15 cellular contexts compared by ENCODE assay signal in the genomic region with DNA sequence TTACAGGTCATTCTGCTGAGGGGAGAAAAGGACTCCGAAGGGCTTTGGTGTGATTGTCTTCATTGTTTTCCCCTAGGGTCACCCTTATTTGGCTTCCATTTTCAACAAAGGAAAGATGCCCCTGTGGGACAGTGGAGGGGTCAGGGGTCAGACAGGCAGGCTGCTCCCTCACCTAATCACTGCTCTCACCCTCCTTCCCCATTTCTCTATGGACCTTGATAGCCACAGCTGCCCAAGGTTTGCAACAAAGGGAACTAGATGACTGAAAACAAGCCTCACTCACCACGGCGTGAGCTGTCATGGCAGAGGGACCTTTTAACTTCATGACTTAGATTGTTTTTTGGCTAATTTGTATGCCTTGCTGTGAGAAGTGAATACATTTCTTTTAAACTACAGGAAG. TPM values are rescaled to one million over a fixed set of nuclear protein-coding genes. Genes with fewer than 3 reads are reported as not detected.
DNase-seq lines count a peak whose midpoint lies in the region; ATAC-seq and TF ChIP-seq lines count a peak whose summit lies in the region.
"Had no signal": no experiment of that assay in that cellular context is flagged by ENCODE, and none has a peak within 500 bp of the region (broad histone marks: within the 10 kb centered on the region; RNA-seq: fewer than 3 reads in every experiment).

No MANE protein-coding gene starts in this region.

- peak overlapping the region; percentile 27 for H3K4me3 Mint-ChIP-seq in activated naive CD8-positive, alpha-beta T cell
- no peak overlapping the region for H3K4me3 Mint-ChIP-seq in activated T-helper 2 cell treated with anti-CD3 and anti-CD28 coated beads, Interferon-gamma antibody, Interleukin-2, Interleukin-4, amounts not matched to agents 10 μg/mL and 5 μg/mL and 100 μg/mL, durations not matched to agents 14 hours and 24 hours and 36 hours (ENCODE audit: low read depth)

- peaks cover 16% of the 10 kb centered on the region for H3K4me1 Mint-ChIP-seq in activated naive CD8-positive, alpha-beta T cell (ENCODE audit: low read depth)
- H3K4me1 Mint-ChIP-seq in activated T-helper 2 cell treated with anti-CD3 and anti-CD28 coated beads, Interferon-gamma antibody, Interleukin-2, Interleukin-4, amounts not matched to agents 10 μg/mL and 5 μg/mL and 100 μg/mL, durations not matched to agents 14 hours and 24 hours and 36 hours (ENCODE audit: low read depth) = peaks cover 16% of the 10 kb centered on the region

- ATAC-seq in GM19025 (IDR thresholded peaks at IDR 0.05; ENCODE audit: low read depth, unreplicated experiment) (peak; percentile 24), HG02884 (IDR thresholded peaks at IDR 0.05; ENCODE audit: unreplicated experiment) (peak; percentile 35)
- ATAC-seq: left lung had no signal

- peak overlapping the region; percentile 41 for H3K27ac Mint-ChIP-seq in activated naive CD8-positive, alpha-beta T cell
- no peak overlapping the region for H3K27ac Mint-ChIP-seq in activated T-helper 2 cell treated with anti-CD3 and anti-CD28 coated beads, Interferon-gamma antibody, Interleukin-2, Interleukin-4, amounts not matched to agents 10 μg/mL and 5 μg/mL and 100 μg/mL, durations not matched to agents 14 hours and 24 hours and 36 hours
- H3K27ac Mint-ChIP-seq: effector memory CD8-positive, alpha-beta T cell had no signal

- H3K9me3 Mint-ChIP-seq in activated naive CD8-positive, alpha-beta T cell (ENCODE audit: low read depth) = peaks cover 4% of the 10 kb centered on the region
- H3K9me3 Mint-ChIP-seq in activated T-helper 2 cell treated with anti-CD3 and anti-CD28 coated beads, Interferon-gamma antibody, Interleukin-2, Interleukin-4, amounts not matched to agents 10 μg/mL and 5 μg/mL and 100 μg/mL, durations not matched to agents 14 hours and 24 hours and 36 hours = peaks cover 3% of the 10 kb centered on the region
- H3K9me3 Mint-ChIP-seq: effector memory CD8-positive, alpha-beta T cell had no signal

- no peaks in the 10 kb centered on the region for H3K27me3 ChIP-seq in GM06990 (replicated peaks; ENCODE audit: control insufficient read depth, insufficient read depth, low read length)
- H3K27me3 ChIP-seq: left lung, pancreas had no signal

- DNase-seq in GM06990 (ENCODE audit: extremely low read depth, insufficient read length) (peak; percentile 17), SIG-M5 (lab: John Stamatoyannopoulos, UW) (no peak), DMS153 treated with DMSO at 0.1 percent for 48 hours (lab: John Stamatoyannopoulos, UW; ENCODE audit: unreplicated experiment) (no peak), HT-29 (ENCODE audit: low spot score) (no peak)
- no peak for DNase-seq in activated T-helper 2 cell treated with anti-CD3 and anti-CD28 coated beads, Interferon-gamma antibody, Interleukin-2, Interleukin-4, amounts not matched to agents 10 μg/mL and 5 μg/mL and 100 μg/mL, durations not matched to agents 14 hours and 24 hours and 36 hours (ENCODE audit: low spot score)
- DNase-seq: activated CD4-positive, alpha-beta T cell treated with anti-CD3 and anti-CD28 coated beads for 1 hour; amniotic stem cell; effector memory CD8-positive, alpha-beta T cell; left lung; NCI-H774; pancreas had no signal

- H3K36me3 Mint-ChIP-seq in activated naive CD8-positive, alpha-beta T cell = peaks cover 2% of the 10 kb centered on the region
- no peaks in the 10 kb centered on the region for H3K36me3 Mint-ChIP-seq in activated T-helper 2 cell treated with anti-CD3 and anti-CD28 coated beads, Interferon-gamma antibody, Interleukin-2, Interleukin-4, amounts not matched to agents 10 μg/mL and 5 μg/mL and 100 μg/mL, durations not matched to agents 14 hours and 24 hours and 36 hours (ENCODE audit: low read depth)

- H3K27me3 Mint-ChIP-seq in activated naive CD8-positive, alpha-beta T cell = peaks cover 11% of the 10 kb centered on the region
- H3K27me3 Mint-ChIP-seq in activated T-helper 2 cell treated with anti-CD3 and anti-CD28 coated beads, Interferon-gamma antibody, Interleukin-2, Interleukin-4, amounts not matched to agents 10 μg/mL and 5 μg/mL and 100 μg/mL, durations not matched to agents 14 hours and 24 hours and 36 hours (ENCODE audit: low read depth) = no peaks in the 10 kb centered on the region

- intact Hi-C loops in activated T-helper 2 cell treated with anti-CD3 and anti-CD28 coated beads, Interferon-gamma antibody, Interleukin-2, Interleukin-4, amounts not matched to agents 10 μg/mL and 5 μg/mL and 100 μg/mL, durations not matched to agents 14 hours and 24 hours and 36 hours (cut with micrococcal nuclease) = no loop called here

- no peaks in the 10 kb centered on the region for H3K36me3 ChIP-seq in GM06990 (ENCODE audit: control insufficient read depth, insufficient read depth, low read length)
- H3K36me3 ChIP-seq: left lung, pancreas, thoracic aorta had no signal

- TF ChIP-seq CTCF in GM06990 (IDR thresholded peaks at IDR 0.05; ENCODE audit: insufficient read depth, low read length, poor library complexity, severe bottlenecking) = no peak

- no peak overlapping the region for H3K4me3 ChIP-seq in GM06990 (replicated peaks; ENCODE audit: low read depth, low read length)
- H3K4me3 ChIP-seq: left lung, pancreas, thoracic aorta had no signal

RNA-seq across cellular contexts. Expression of gene C4orf51, which starts 40.7 kb away (rescaled TPM):
- not detected in 2 replicates for total RNA-seq in activated T-helper 2 cell treated with anti-CD3 and anti-CD28 coated beads, Interferon-gamma antibody, Interleukin-2, Interleukin-4, amounts not matched to agents 10 μg/mL and 5 μg/mL and 100 μg/mL, durations not matched to agents 14 hours and 24 hours and 36 hours
- total RNA-seq in HT-29 (2014; rRNA removed; shearing (Covaris generic)) = not detected in 2 replicates
- total RNA-seq: left lung, pancreas, thoracic aorta had no signal
